Comparison of ENCODE assay signal across 1 cellular context in genomic region chr12:26832817-26833691, GRCh38.
TF ChIP-seq lines count a peak whose summit lies in the region.

ITPR2 (minus strand) TSS chr12:26833194; CDS start chr12:26832781, 413 bp downstream.

TF ChIP-seq in HEK293, 187 proteins besides CTCF, POLR2A, EP300 and RAD21 (continued from another document and continues in another):
- TF ChIP-seq, protein P1, sequence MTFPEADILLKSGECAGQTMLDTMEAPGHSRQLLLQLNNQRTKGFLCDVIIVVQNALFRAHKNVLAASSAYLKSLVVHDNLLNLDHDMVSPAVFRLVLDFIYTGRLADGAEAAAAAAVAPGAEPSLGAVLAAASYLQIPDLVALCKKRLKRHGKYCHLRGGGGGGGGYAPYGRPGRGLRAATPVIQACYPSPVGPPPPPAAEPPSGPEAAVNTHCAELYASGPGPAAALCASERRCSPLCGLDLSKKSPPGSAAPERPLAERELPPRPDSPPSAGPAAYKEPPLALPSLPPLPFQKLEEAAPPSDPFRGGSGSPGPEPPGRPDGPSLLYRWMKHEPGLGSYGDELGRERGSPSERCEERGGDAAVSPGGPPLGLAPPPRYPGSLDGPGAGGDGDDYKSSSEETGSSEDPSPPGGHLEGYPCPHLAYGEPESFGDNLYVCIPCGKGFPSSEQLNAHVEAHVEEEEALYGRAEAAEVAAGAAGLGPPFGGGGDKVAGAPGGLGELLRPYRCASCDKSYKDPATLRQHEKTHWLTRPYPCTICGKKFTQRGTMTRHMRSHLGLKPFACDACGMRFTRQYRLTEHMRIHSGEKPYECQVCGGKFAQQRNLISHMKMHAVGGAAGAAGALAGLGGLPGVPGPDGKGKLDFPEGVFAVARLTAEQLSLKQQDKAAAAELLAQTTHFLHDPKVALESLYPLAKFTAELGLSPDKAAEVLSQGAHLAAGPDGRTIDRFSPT (tag by site-specific recombination; IDR thresholded peaks at IDR 0.05): peak; percentile 94
- TF ChIP-seq ZNF610 (tag by site-specific recombination; IDR thresholded peaks at IDR 0.05; ENCODE audit: borderline replicate concordance) (peak; percentile 36; the same call in 1 of the 2 replicates), ZNF23 (tag by site-specific recombination; IDR thresholded peaks at IDR 0.05; ENCODE audit: borderline replicate concordance) (no peak), ZNF335 (tag by site-specific recombination; conservative IDR thresholded peaks at IDR 0.05) (peak; percentile 95), ZNF544 (tag by site-specific recombination; IDR thresholded peaks at IDR 0.05) (no peak), ZNF558 (tag by site-specific recombination; IDR thresholded peaks at IDR 0.05) (no peak), ZNF266 (tag by site-specific recombination; IDR thresholded peaks at IDR 0.05; ENCODE audit: low read depth) (no peak), ZNF560 (tag by site-specific recombination; IDR thresholded peaks at IDR 0.05; ENCODE audit: borderline replicate concordance) (no peak), SP2 (tag by site-specific recombination; IDR thresholded peaks at IDR 0.05) (peak; percentile 82), ZNF664 (tag by site-specific recombination; IDR thresholded peaks at IDR 0.05) (no peak), PRDM10 (tag by site-specific recombination; IDR thresholded peaks at IDR 0.05) (peak; percentile 61; the same call in 1 of the 2 replicates), ZNF514 (tag by site-specific recombination; IDR thresholded peaks at IDR 0.05) (no peak), ZNF138 (tag by site-specific recombination; IDR thresholded peaks at IDR 0.05; ENCODE audit: borderline replicate concordance) (peak; percentile 56; the same call in 1 of the 2 replicates), YY1 (tag by site-specific recombination; IDR thresholded peaks at IDR 0.05) (no peak), PRDM6 (tag by site-specific recombination; IDR thresholded peaks at IDR 0.05) (no peak), KLF7 (tag by site-specific recombination; IDR thresholded peaks at IDR 0.05; ENCODE audit: borderline replicate concordance) (no peak), ZNF585B (tag by site-specific recombination; IDR thresholded peaks at IDR 0.05) (no peak), FEZF1 (tag by site-specific recombination; IDR thresholded peaks at IDR 0.05) (peak; percentile 93), ZBTB7A (tag by site-specific recombination; IDR thresholded peaks at IDR 0.05; ENCODE audit: low read depth) (peak; percentile 81), ZNF132 (tag by site-specific recombination; IDR thresholded peaks at IDR 0.05; ENCODE audit: borderline replicate concordance) (no peak), ZNF133 (tag by site-specific recombination; IDR thresholded peaks at IDR 0.05) (no peak), REPIN1 (tag by site-specific recombination; IDR thresholded peaks at IDR 0.05; ENCODE audit: low read depth) (peak; percentile 95; the same call in 1 of the 2 replicates), ZNF16 (tag by site-specific recombination; IDR thresholded peaks at IDR 0.05; ENCODE audit: low read depth) (no peak), ZFHX2 (tag by site-specific recombination; conservative IDR thresholded peaks at IDR 0.05) (no peak; the same call in 1 of the 2 replicates), ZBTB48 (tag by site-specific recombination; IDR thresholded peaks at IDR 0.05) (peak; percentile 42; the same call in 1 of the 2 replicates), ZNF670 (tag by site-specific recombination; IDR thresholded peaks at IDR 0.05; ENCODE audit: low read depth) (no peak), PRDM4 (tag by site-specific recombination; IDR thresholded peaks at IDR 0.05) (0 out of 2 replicates have a peak, but pooled peaks have one; percentile 11), ZBTB6 (tag by site-specific recombination; IDR thresholded peaks at IDR 0.05) (no peak), ZNF776 (tag by site-specific recombination; IDR thresholded peaks at IDR 0.05; ENCODE audit: borderline replicate concordance) (no peak), ZNF530 (tag by site-specific recombination; IDR thresholded peaks at IDR 0.05; ENCODE audit: low read depth) (no peak), ZNF37A (tag by site-specific recombination; IDR thresholded peaks at IDR 0.05) (no peak), TSHZ1 (tag by site-specific recombination; IDR thresholded peaks at IDR 0.05; ENCODE audit: borderline replicate concordance) (peak; percentile 19; the same call in 1 of the 2 replicates)
- TF ChIP-seq, protein P2, sequence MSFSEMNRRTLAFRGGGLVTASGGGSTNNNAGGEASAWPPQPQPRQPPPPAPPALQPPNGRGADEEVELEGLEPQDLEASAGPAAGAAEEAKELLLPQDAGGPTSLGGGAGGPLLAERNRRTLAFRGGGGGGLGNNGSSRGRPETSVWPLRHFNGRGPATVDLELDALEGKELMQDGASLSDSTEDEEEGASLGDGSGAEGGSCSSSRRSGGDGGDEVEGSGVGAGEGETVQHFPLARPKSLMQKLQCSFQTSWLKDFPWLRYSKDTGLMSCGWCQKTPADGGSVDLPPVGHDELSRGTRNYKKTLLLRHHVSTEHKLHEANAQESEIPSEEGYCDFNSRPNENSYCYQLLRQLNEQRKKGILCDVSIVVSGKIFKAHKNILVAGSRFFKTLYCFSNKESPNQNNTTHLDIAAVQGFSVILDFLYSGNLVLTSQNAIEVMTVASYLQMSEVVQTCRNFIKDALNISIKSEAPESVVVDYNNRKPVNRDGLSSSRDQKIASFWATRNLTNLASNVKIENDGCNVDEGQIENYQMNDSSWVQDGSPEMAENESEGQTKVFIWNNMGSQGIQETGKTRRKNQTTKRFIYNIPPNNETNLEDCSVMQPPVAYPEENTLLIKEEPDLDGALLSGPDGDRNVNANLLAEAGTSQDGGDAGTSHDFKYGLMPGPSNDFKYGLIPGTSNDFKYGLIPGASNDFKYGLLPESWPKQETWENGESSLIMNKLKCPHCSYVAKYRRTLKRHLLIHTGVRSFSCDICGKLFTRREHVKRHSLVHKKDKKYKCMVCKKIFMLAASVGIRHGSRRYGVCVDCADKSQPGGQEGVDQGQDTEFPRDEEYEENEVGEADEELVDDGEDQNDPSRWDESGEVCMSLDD (tag by site-specific recombination; IDR thresholded peaks at IDR 0.05): peak; percentile 88
- TF ChIP-seq, protein P3, sequence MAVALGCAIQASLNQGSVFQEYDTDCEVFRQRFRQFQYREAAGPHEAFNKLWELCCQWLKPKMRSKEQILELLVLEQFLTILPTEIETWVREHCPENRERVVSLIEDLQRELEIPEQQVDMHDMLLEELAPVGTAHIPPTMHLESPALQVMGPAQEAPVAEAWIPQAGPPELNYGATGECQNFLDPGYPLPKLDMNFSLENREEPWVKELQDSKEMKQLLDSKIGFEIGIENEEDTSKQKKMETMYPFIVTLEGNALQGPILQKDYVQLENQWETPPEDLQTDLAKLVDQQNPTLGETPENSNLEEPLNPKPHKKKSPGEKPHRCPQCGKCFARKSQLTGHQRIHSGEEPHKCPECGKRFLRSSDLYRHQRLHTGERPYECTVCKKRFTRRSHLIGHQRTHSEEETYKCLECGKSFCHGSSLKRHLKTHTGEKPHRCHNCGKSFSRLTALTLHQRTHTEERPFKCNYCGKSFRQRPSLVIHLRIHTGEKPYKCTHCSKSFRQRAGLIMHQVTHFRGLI (tag by site-specific recombination; IDR thresholded peaks at IDR 0.05): peak; percentile 31; the same call in 1 of the 2 replicates
- TF ChIP-seq, protein P4, sequence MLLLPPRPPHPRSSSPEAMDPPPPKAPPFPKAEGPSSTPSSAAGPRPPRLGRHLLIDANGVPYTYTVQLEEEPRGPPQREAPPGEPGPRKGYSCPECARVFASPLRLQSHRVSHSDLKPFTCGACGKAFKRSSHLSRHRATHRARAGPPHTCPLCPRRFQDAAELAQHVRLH (tag by site-specific recombination; IDR thresholded peaks at IDR 0.05): no peak
- TF ChIP-seq, protein P5, sequence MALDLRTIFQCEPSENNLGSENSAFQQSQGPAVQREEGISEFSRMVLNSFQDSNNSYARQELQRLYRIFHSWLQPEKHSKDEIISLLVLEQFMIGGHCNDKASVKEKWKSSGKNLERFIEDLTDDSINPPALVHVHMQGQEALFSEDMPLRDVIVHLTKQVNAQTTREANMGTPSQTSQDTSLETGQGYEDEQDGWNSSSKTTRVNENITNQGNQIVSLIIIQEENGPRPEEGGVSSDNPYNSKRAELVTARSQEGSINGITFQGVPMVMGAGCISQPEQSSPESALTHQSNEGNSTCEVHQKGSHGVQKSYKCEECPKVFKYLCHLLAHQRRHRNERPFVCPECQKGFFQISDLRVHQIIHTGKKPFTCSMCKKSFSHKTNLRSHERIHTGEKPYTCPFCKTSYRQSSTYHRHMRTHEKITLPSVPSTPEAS (tag by site-specific recombination; IDR thresholded peaks at IDR 0.05): no peak
